ENCODE assay signal across 19 cellular contexts in genomic region chr3:143896486-143896885, GRCh38. TPM values are rescaled to one million over a fixed set of nuclear protein-coding genes. Genes with fewer than 3 reads are reported as not detected.
DNase-seq lines count a peak whose midpoint lies in the region; ATAC-seq, FAIRE-seq and TF ChIP-seq lines count a peak whose summit lies in the region.
"Had no signal": no experiment of that assay in that cellular context is flagged by ENCODE, and none has a peak within 500 bp of the region (broad histone marks: within the 10 kb centered on the region; RNA-seq: fewer than 3 reads in every experiment).

No MANE protein-coding gene starts in this region.

- no peak overlapping the region for H3K14ac ChIP-seq in mesenchymal stem cell (ENCODE audit: low read length in 2 of 2)

- H3K4me3 ChIP-seq in mesenchymal stem cell (ENCODE audit: insufficient read depth in 1 of 2, low read depth in 1 of 2, low read length in 2 of 2) (no peak overlapping the region), BE2C (ENCODE audit: low read depth, low read length) (no peak overlapping the region), pancreas (no peak overlapping the region)
- H3K4me3 ChIP-seq: GM23338, HAP-1, SK-N-MC had no signal

- WGBS in mesenchymal stem cell = 94% methylated on average over 4 of the region's 4 CpGs
- WGBS in pancreas, 2 donors = 82 to 85% methylated on average over 4 of the region's 4 CpGs

- H3K27me3 ChIP-seq in mesenchymal stem cell (ENCODE audit: control insufficient read depth in 1 of 2, insufficient read depth in 1 of 2, low read length in 2 of 2) (no peaks in the 10 kb centered on the region), BE2C (peaks cover 4% of the 10 kb centered on the region; the same call in 1 of the 2 replicates), pancreas (no peaks in the 10 kb centered on the region)

- no peak for ATAC-seq in pancreas
- ATAC-seq: CD8-positive, alpha-beta T cell; GM23338 had no signal

- no peak overlapping the region for H3K4me2 ChIP-seq in mesenchymal stem cell (ENCODE audit: low read length, poor library complexity, severe bottlenecking)
- H3K4me2 ChIP-seq: GM23338 had no signal

- TF ChIP-seq CTCF in BE2C (IDR thresholded peaks at IDR 0.05; ENCODE audit: low read depth, low read length) (no peak), pancreas (IDR thresholded peaks at IDR 0.05) (no peak)

- no peak overlapping the region for H3K27ac ChIP-seq in mesenchymal stem cell (ENCODE audit: low read length, poor library complexity, severe bottlenecking)
- H3K27ac ChIP-seq in pancreas = no peak overlapping the region
- H3K27ac ChIP-seq: RWPE1, SK-N-MC had no signal

- no peak overlapping the region for H2BK15ac ChIP-seq in mesenchymal stem cell (ENCODE audit: low read depth, poor library complexity, severe bottlenecking)

- peak overlapping the region in 1 of 2 experiments; percentile 87 for H2BK12ac ChIP-seq in mesenchymal stem cell (ENCODE audit: low read length in 2 of 2)

- intact Hi-C loops in pancreas (cut with DNase I) = no loop called here

- H2BK5ac ChIP-seq in mesenchymal stem cell (ENCODE audit: low read depth, low read length, poor library complexity, severe bottlenecking) = no peak overlapping the region

- H3K18ac ChIP-seq in mesenchymal stem cell (ENCODE audit: low read depth in 1 of 2, low read length in 2 of 2) = no peak overlapping the region

- H3K36me3 ChIP-seq in mesenchymal stem cell (ENCODE audit: control insufficient read depth in 1 of 2, insufficient read depth in 2 of 2, low read depth in 1 of 2, low read length in 2 of 2) (no peaks in the 10 kb centered on the region), BE2C (no peaks in the 10 kb centered on the region), pancreas (no peaks in the 10 kb centered on the region)
- H3K36me3 ChIP-seq: HAP-1 had no signal

- DNase-seq in MV-4-11 (lab: John Stamatoyannopoulos, UW) (peak; percentile 5), amniotic epithelial cell (ENCODE audit: low read depth) (peak; percentile 16), mesenchymal stem cell (no peak), superior temporal gyrus (ENCODE audit: extremely low spot score) (peak; percentile 18), BE2C (no peak), pancreas (no peak)
- no peak for DNase-seq in stimulated activated CD4-positive, alpha-beta T cell treated with anti-CD3 and anti-CD28 coated beads, Interleukin-4, amount 100 ng/mL, for 24 hours
- DNase-seq: C1 segment of cervical spinal cord; CD8-positive, alpha-beta T cell; NCI-H1092 treated with DMSO at 0.1 percent for 48 hours; NCI-H2029; NCI-H226; SHP77 treated with DMSO at 0.1 percent for 48 hours had no signal

- H3K23ac ChIP-seq in mesenchymal stem cell (ENCODE audit: low read length in 2 of 2) = no peak overlapping the region

- H3K79me1 ChIP-seq in mesenchymal stem cell (replicated peaks; ENCODE audit: low read length, poor library complexity, severe bottlenecking) = no peaks in the 10 kb centered on the region

- H4K91ac ChIP-seq in mesenchymal stem cell (ENCODE audit: low read length) = no peak overlapping the region

- peak overlapping the region; percentile 52 for H2BK120ac ChIP-seq in mesenchymal stem cell (ENCODE audit: low read depth, low read length)

- H3K9me3 ChIP-seq in mesenchymal stem cell (ENCODE audit: control insufficient read depth, low read length) (no peaks in the 10 kb centered on the region), BE2C (no peaks in the 10 kb centered on the region), pancreas (no peaks in the 10 kb centered on the region)
- H3K9me3 ChIP-seq: HAP-1 had no signal

- H3K4me1 ChIP-seq in mesenchymal stem cell (ENCODE audit: control insufficient read depth, insufficient read depth, low read depth, low read length) = no peaks in the 10 kb centered on the region
- no peaks in the 10 kb centered on the region for H3K4me1 ChIP-seq in BE2C
- H3K4me1 ChIP-seq in pancreas = peaks cover 0 to 2% (median 0%) of the 10 kb centered on the region in 3 donors

- H2AK5ac ChIP-seq in mesenchymal stem cell (ENCODE audit: low read length, severe bottlenecking) = no peak overlapping the region

- no peak overlapping the region for H3K4ac ChIP-seq in mesenchymal stem cell (ENCODE audit: low read depth in 1 of 2, low read length in 2 of 2)

- H2AFZ ChIP-seq in mesenchymal stem cell (ENCODE audit: low read depth, low read length) = no peak overlapping the region
- H2AFZ ChIP-seq: GM23338 had no signal

- no peak overlapping the region for H4K8ac ChIP-seq in mesenchymal stem cell (ENCODE audit: low read length)

- FAIRE-seq in pancreas (lab: Jason Lieb, UNC) = no peak
- FAIRE-seq: GM18507 had no signal

- H3K9ac ChIP-seq in mesenchymal stem cell (ENCODE audit: low read length) = no peak overlapping the region

RNA-seq across cellular contexts. Expression of gene SLC9A9, which starts 48.2 kb away (rescaled TPM):
- polyA plus RNA-seq in mesenchymal stem cell (2013, experiment 1 of 2) = 6.2 TPM
- 6.2 TPM for polyA plus RNA-seq in mesenchymal stem cell (2013, experiment 2 of 2)
- polyA plus RNA-seq in BE2C (2012; ENCODE audit: insufficient read depth, insufficient read length, low read depth) = not detected
- 1 to 10 TPM in 3 of 6 donors, under 1 TPM in 3; 0.28 to 5.9 (median 1.9) TPM for total RNA-seq in pancreas
- under 1 TPM; 0.57 to 0.68 TPM for polyA plus RNA-seq in pancreas
- total RNA-seq: Daoy had no signal

Comparison
In these comparisons a context has a peak if more than half of its experiments do, and no peak if none do; other contexts are left out.
1. DNase-seq: peak in MV-4-11 (single experiment), amniotic epithelial cell (single experiment) and superior temporal gyrus (single experiment); none in mesenchymal stem cell (single experiment), stimulated activated CD4-positive, alpha-beta T cell treated with anti-CD3 and anti-CD28 coated beads, Interleukin-4, amount 100 ng/mL, for 24 hours (single experiment), BE2C (single experiment) and pancreas (0 of 6).